Comparison of ENCODE assay signal across 9 cellular contexts in the genomic region with DNA sequence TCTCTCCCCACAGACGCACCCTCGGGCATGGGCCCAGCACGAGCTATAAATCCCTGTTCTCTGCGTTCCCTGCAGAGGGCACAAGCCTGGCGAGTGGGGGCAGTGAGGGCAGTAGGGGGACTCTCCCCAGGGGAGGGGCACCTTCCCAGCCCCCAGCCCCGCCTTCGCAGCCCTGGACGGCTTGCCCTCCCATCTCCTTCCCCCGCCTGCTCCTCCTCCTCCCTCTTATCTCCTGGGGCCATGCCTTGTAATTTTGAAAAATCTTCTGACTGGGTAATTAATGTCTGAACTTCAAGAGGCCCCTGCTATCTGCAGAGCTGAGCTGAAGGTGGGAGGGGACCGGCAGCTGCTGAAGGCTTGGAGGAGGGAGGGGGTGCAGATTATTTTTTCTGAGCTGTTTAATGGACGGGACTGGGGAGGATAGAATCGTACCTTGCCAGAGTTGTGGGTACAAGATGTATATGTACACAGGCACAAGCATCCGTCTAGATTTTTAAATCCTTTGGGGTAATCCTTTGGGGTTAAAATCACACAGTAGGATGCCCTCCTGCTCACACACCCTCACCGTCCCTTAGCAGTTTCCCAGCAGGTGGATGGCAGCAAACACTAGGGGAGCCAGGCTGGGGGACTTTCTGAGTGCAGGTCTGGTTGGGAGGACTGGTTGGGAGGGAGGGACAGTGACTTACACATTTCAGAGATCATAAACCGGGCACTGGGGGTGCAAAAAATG.
A peak's percentile ranks its signal among the peaks of the same experiment; 100 is the strongest.
DNase-seq lines count a peak whose midpoint lies in the region; ATAC-seq and TF ChIP-seq lines count a peak whose summit lies in the region.
"Had no signal": no experiment of that assay in that cellular context is flagged by ENCODE, and none has a peak within 500 bp of the region (broad histone marks: within the 10 kb centered on the region; RNA-seq: fewer than 3 reads in every experiment).

No MANE protein-coding gene starts in this region.

- no peak overlapping the region for H2AFZ ChIP-seq in fibroblast of lung (ENCODE audit: low read length)

- H3K79me2 ChIP-seq in fibroblast of lung (ENCODE audit: control insufficient read depth, insufficient read depth, low read length), result no peaks in the 10 kb centered on the region

- TF ChIP-seq CTCF in fibroblast of lung (conservative IDR thresholded peaks at IDR 0.05 in 1 of 2, IDR thresholded peaks at IDR 0.05 in 1 of 2; ENCODE audit: low read depth in 1 of 2, low read length in 2 of 2), result no peak

- H3K4me3 ChIP-seq in H7 (ENCODE audit: insufficient read depth, low read depth, low read length), result no peak overlapping the region
- no peak overlapping the region for H3K4me3 ChIP-seq in fibroblast of lung (replicated peaks in 1 of 4; ENCODE audit: control extremely low read depth in 1 of 4, insufficient read depth in 1 of 4, low read depth in 3 of 4, low read length in 4 of 4)

- H3K9ac ChIP-seq in fibroblast of lung (ENCODE audit: insufficient read depth, low read length), result peak overlapping the region; percentile 10
- H3K9ac ChIP-seq: KMS-11 had no signal

- peak; percentile 73 for DNase-seq in H7
- peak; percentile 17 for DNase-seq in NCI-H524 treated with DMSO at 0.1 percent for 48 hours (lab: John Stamatoyannopoulos, UW)
- DNase-seq in fibroblast of lung (ENCODE audit: low read depth in 2 of 2), result no peak
- peak; percentile 71 for DNase-seq in putamen (ENCODE audit: low spot score)
- no peak for DNase-seq in dermis blood vessel endothelial cell

- ATAC-seq in GM21737 (IDR thresholded peaks at IDR 0.05; ENCODE audit: unreplicated experiment) (no peak), HG03280 (IDR thresholded peaks at IDR 0.05; ENCODE audit: unreplicated experiment) (no peak), HG02798 (IDR thresholded peaks at IDR 0.05; ENCODE audit: poor library complexity, unreplicated experiment) (no peak)

- H3K4me2 ChIP-seq in fibroblast of lung (ENCODE audit: extremely low read depth, insufficient read depth, low read length), result no peak overlapping the region
- H3K4me2 ChIP-seq: KMS-11 had no signal

- peak overlapping the region; percentile 39 for H3K27ac ChIP-seq in fibroblast of lung (ENCODE audit: insufficient read depth, low read length)
- H3K27ac ChIP-seq: KMS-11 had no signal

- H3K9me3 ChIP-seq in fibroblast of lung (ENCODE audit: control insufficient read depth, insufficient read depth, low read depth, low read length), result no peaks in the 10 kb centered on the region

- no peaks in the 10 kb centered on the region for H3K36me3 ChIP-seq in H7 (replicated peaks; ENCODE audit: control insufficient read depth, insufficient read depth, low read length)
- H3K36me3 ChIP-seq in fibroblast of lung (ENCODE audit: control insufficient read depth, insufficient read depth, low read length), result no peaks in the 10 kb centered on the region

- no peaks in the 10 kb centered on the region for H4K20me1 ChIP-seq in fibroblast of lung (ENCODE audit: control insufficient read depth, extremely low read depth, insufficient read depth, low read length)

- H3K27me3 ChIP-seq in H7 (ENCODE audit: control insufficient read depth, insufficient read depth, low read length) (no peaks in the 10 kb centered on the region), fibroblast of lung (ENCODE audit: control insufficient read depth, insufficient read depth, low read length) (no peaks in the 10 kb centered on the region)

- peaks cover 21% of the 10 kb centered on the region for H3K4me1 ChIP-seq in fibroblast of lung (ENCODE audit: control insufficient read depth, extremely low read depth, insufficient read depth, low read length)

Comparison
In these comparisons a context has a peak if more than half of its experiments do, and no peak if none do; other contexts are left out.
1. DNase-seq: peak in H7 (single experiment), NCI-H524 treated with DMSO at 0.1 percent for 48 hours (single experiment) and putamen (single experiment); none in fibroblast of lung (0 of 2) and dermis blood vessel endothelial cell (single experiment).